31 cellular contexts compared by ENCODE assay signal in genomic region chr16:88871730-88872416, GRCh38. TPM values are rescaled to one million over a fixed set of nuclear protein-coding genes. Genes with fewer than 3 reads are reported as not detected.
"Had no signal": no experiment of that assay in that cellular context is flagged by ENCODE, and none has a peak within 500 bp of the region (broad histone marks: within the 10 kb centered on the region; RNA-seq: fewer than 3 reads in every experiment).

No MANE protein-coding gene starts in this region.

- ATAC-seq: foreskin keratinocyte, left lobe of liver had no signal

- H3K27ac ChIP-seq: adrenal gland, ascending aorta, foreskin keratinocyte, hepatocyte, lower lobe of right lung, thyroid gland had no signal

- DNase-seq: activated B cell treated with CpG ODN at 0.5 μM for 24 hours; activated CD4-positive, alpha-beta T cell treated with anti-CD3 and anti-CD28 coated beads for 36 hours; activated CD4-positive, alpha-beta T cell treated with anti-CD3 and anti-CD28 coated beads, Interleukin-2, amount 50 U/mL, for 4 hours; activated CD8-positive, alpha-beta memory T cell treated with anti-CD3 and anti-CD28 coated beads for 24 hours; activated CD8-positive, alpha-beta memory T cell treated with anti-CD3 and anti-CD28 coated beads, Interleukin-2, amount 50 U/mL, for 4 hours; activated naive CD4-positive, alpha-beta T cell; activated T-cell treated with anti-CD3 and anti-CD28 coated beads, Interleukin-2, amount 50 U/mL, for 24 hours; adrenal gland; central memory CD4-positive, alpha-beta T cell; effector memory CD4-positive, alpha-beta T cell; foreskin keratinocyte; immature natural killer cell; lower lobe of right lung; mesendoderm; mucosa of descending colon; nephron progenitor cell; nucleus accumbens; stimulated activated CD4-positive, alpha-beta T cell treated with anti-CD3 and anti-CD28 coated beads, Interleukin-2, amount 100 ng/mL, for 48 hours; stimulated activated CD8-positive, alpha-beta memory T cell treated with anti-CD3 and anti-CD28 coated beads, Interleukin-4, amount 100 ng/mL, for 48 hours; stimulated activated naive CD4-positive, alpha-beta T cell treated with Interleukin-2 at 50 U/mL for 16 hours; T-helper 9 cell; thyroid gland had no signal

- H3K79me2 ChIP-seq: hepatocyte had no signal

- H3K4me2 ChIP-seq: hepatocyte had no signal

- H3K4me1 ChIP-seq: ascending aorta, foreskin keratinocyte, lower lobe of right lung, thyroid gland had no signal

- H3K9me3 ChIP-seq: adrenal gland, ascending aorta, lower lobe of right lung, mucosa of descending colon, thyroid gland had no signal

- H2AFZ ChIP-seq: hepatocyte had no signal

- H3K36me3 ChIP-seq: adrenal gland, ascending aorta, thyroid gland had no signal

- H3K27me3 ChIP-seq: adrenal gland, ascending aorta, hepatocyte, thyroid gland had no signal

- H3K4me3 ChIP-seq: adrenal gland, ascending aorta, hepatocyte, mucosa of descending colon, thyroid gland had no signal

RNA-seq across cellular contexts. Expression of gene PABPN1L, which starts 5.4 kb away (rescaled TPM):
- total RNA-seq: activated CD4-positive, alpha-beta T cell treated with anti-CD3 and anti-CD28 coated beads for 36 hours; activated T-helper 2 cell treated with anti-CD3 and anti-CD28 coated beads, Interferon-gamma antibody, Interleukin-2, Interleukin-4, amounts not matched to agents 10 μg/mL and 5 μg/mL and 100 μg/mL, durations not matched to agents 14 hours and 24 hours and 36 hours; ascending aorta; dermis microvascular lymphatic vessel endothelial cell; foreskin keratinocyte; glomerular endothelial cell; hepatocyte; kidney epithelial cell; lower lobe of right lung; mucosa of descending colon; sciatic nerve; thyroid gland; ureter had no signal
- polyA plus RNA-seq: foreskin keratinocyte, hepatocyte, immature natural killer cell had no signal
